ENCODE assay signal across 30 cellular contexts in genomic region chr6:102766946-102767345, GRCh38.
DNase-seq lines count a peak whose midpoint lies in the region; ATAC-seq and TF ChIP-seq lines count a peak whose summit lies in the region.
"Had no signal": no experiment of that assay in that cellular context is flagged by ENCODE, and none has a peak within 500 bp of the region (broad histone marks: within the 10 kb centered on the region; RNA-seq: fewer than 3 reads in every experiment).

No MANE protein-coding gene starts in this region.

- H3K9me3 Mint-ChIP-seq in osteocyte (ENCODE audit: unreplicated experiment) (peaks cover 18% of the 10 kb centered on the region), type B pancreatic cell (no peaks in the 10 kb centered on the region)

- no peak overlapping the region for H3K4me3 ChIP-seq in SK-N-MC
- no peak overlapping the region for H3K4me3 ChIP-seq in choroid plexus epithelial cell (ENCODE audit: low read depth, low read length)
- H3K4me3 ChIP-seq: ovary, right atrium auricular region, spleen, uterus had no signal

- H3K9ac ChIP-seq in SK-N-MC (ENCODE audit: insufficient read length), result no peak overlapping the region

- peak overlapping the region; percentile 43 for H3K27ac ChIP-seq in SK-N-MC
- H3K27ac ChIP-seq: C4-2B, ovary, right atrium auricular region, spleen, uterus had no signal

- intact Hi-C loops in Right ventricle myocardium superior (cut with DNase I), result no loop called here

- H3K4me3 Mint-ChIP-seq in osteocyte (ENCODE audit: unreplicated experiment), result no peak overlapping the region
- H3K4me3 Mint-ChIP-seq in type B pancreatic cell, result no peak overlapping the region
- H3K4me3 Mint-ChIP-seq: activated naive CD4-positive, alpha-beta T cell treated with anti-CD3 and anti-CD28 coated beads, Interleukin-2, amount 50 U/mL, for 24 hours; activated T-helper 17 cell treated with anti-CD3 and anti-CD28 coated beads, Interleukin-2, amount 50 U/mL, for 72 hours; natural killer cell treated with Interleukin-12 subunit alpha and Interleukin-12 subunit beta and Interleukin-15 and Interleukin-18, amount 100 ng/mL, for 72 hours; stimulated activated naive B cell treated with anti-CD40 and anti-IgM and Interleukin-4, amounts not matched to agents 10 μg/mL and 1 μg/mL and 100 μg/mL, for 72 hours had no signal

- DNase-seq in HT1080 (ENCODE audit: low read depth) (peak; percentile 54), SK-N-MC (ENCODE audit: low read depth, low spot score) (peak; percentile 76), choroid plexus epithelial cell (ENCODE audit: low read depth) (peak; percentile 58), osteocyte (ENCODE audit: extremely low spot score, unreplicated experiment) (no peak), type B pancreatic cell (ENCODE audit: extremely low spot score, unreplicated experiment) (no peak), OCI-M2 (lab: John Stamatoyannopoulos, UW; ENCODE audit: unreplicated experiment) (no peak), Right ventricle myocardium superior (no peak)
- DNase-seq: activated CD4-positive, alpha-beta T cell treated with anti-CD3 and anti-CD28 coated beads, Interleukin-2, amount 50 U/mL, for 48 hours; activated CD4-positive, CD25-positive, alpha-beta regulatory T cell; activated CD8-positive, alpha-beta memory T cell treated with anti-CD3 and anti-CD28 coated beads, Interleukin-2, amount 50 U/mL, for 4 hours; aorta; effector CD8-positive, alpha-beta T cell; KBM-7; kidney; MV-4-11; NCI-H187; NCI-H69; ovary; spleen; stimulated activated CD4-positive, alpha-beta T cell treated with anti-CD3 and anti-CD28 coated beads, Interleukin-4, amount 100 ng/mL, for 24 hours; stimulated activated naive B cell treated with anti-CD40 and anti-IgM and Interleukin-4, amounts not matched to agents 10 μg/mL and 1 μg/mL and 100 μg/mL, for 72 hours; SW 1271; uterus had no signal

- no peaks in the 10 kb centered on the region; the same call in 1 of the 2 replicates for H3K36me3 ChIP-seq in SK-N-MC (ENCODE audit: insufficient read depth, low read length)
- H3K36me3 ChIP-seq: ovary, right atrium auricular region, spleen, uterus had no signal

- ATAC-seq in Right ventricle myocardium superior (ENCODE audit: poor library complexity), result no peak
- ATAC-seq: activated T-helper 17 cell treated with anti-CD3 and anti-CD28 coated beads, Interleukin-2, amount 50 U/mL, for 72 hours; HCT116; natural killer cell treated with Interleukin-12 subunit alpha and Interleukin-12 subunit beta and Interleukin-15 and Interleukin-18, amount 100 ng/mL, for 72 hours; Right ventricle myocardium inferior; stimulated activated naive B cell treated with anti-CD40 and anti-IgM and Interleukin-4, amounts not matched to agents 10 μg/mL and 1 μg/mL and 100 μg/mL, for 72 hours had no signal

- H3K4me1 Mint-ChIP-seq in osteocyte (ENCODE audit: unreplicated experiment) (peaks cover 18% of the 10 kb centered on the region), type B pancreatic cell (ENCODE audit: unreplicated experiment) (peaks cover 16% of the 10 kb centered on the region)
- H3K4me1 Mint-ChIP-seq: activated naive CD4-positive, alpha-beta T cell treated with anti-CD3 and anti-CD28 coated beads, Interleukin-2, amount 50 U/mL, for 24 hours; activated T-helper 17 cell treated with anti-CD3 and anti-CD28 coated beads, Interleukin-2, amount 50 U/mL, for 72 hours; stimulated activated naive B cell treated with anti-CD40 and anti-IgM and Interleukin-4, amounts not matched to agents 10 μg/mL and 1 μg/mL and 100 μg/mL, for 72 hours had no signal

- peaks cover 14% of the 10 kb centered on the region; the same call in 1 of the 2 replicates for H3K9me3 ChIP-seq in SK-N-MC (ENCODE audit: low read depth, low read length)
- H3K9me3 ChIP-seq: ovary, uterus had no signal

- no peaks in the 10 kb centered on the region for H3K27me3 Mint-ChIP-seq in osteocyte (ENCODE audit: unreplicated experiment)
- H3K27me3 Mint-ChIP-seq in type B pancreatic cell, result no peaks in the 10 kb centered on the region
- H3K27me3 Mint-ChIP-seq: activated naive CD4-positive, alpha-beta T cell treated with anti-CD3 and anti-CD28 coated beads, Interleukin-2, amount 50 U/mL, for 24 hours; activated T-helper 17 cell treated with anti-CD3 and anti-CD28 coated beads, Interleukin-2, amount 50 U/mL, for 72 hours; natural killer cell treated with Interleukin-12 subunit alpha and Interleukin-12 subunit beta and Interleukin-15 and Interleukin-18, amount 100 ng/mL, for 72 hours; stimulated activated naive B cell treated with anti-CD40 and anti-IgM and Interleukin-4, amounts not matched to agents 10 μg/mL and 1 μg/mL and 100 μg/mL, for 72 hours had no signal

- peaks cover 9% of the 10 kb centered on the region for H3K36me3 Mint-ChIP-seq in osteocyte (ENCODE audit: unreplicated experiment)
- H3K36me3 Mint-ChIP-seq in type B pancreatic cell, result no peaks in the 10 kb centered on the region
- H3K36me3 Mint-ChIP-seq: activated naive CD4-positive, alpha-beta T cell treated with anti-CD3 and anti-CD28 coated beads, Interleukin-2, amount 50 U/mL, for 24 hours; natural killer cell treated with Interleukin-12 subunit alpha and Interleukin-12 subunit beta and Interleukin-15 and Interleukin-18, amount 100 ng/mL, for 72 hours; stimulated activated naive B cell treated with anti-CD40 and anti-IgM and Interleukin-4, amounts not matched to agents 10 μg/mL and 1 μg/mL and 100 μg/mL, for 72 hours had no signal

- H3K27ac Mint-ChIP-seq in osteocyte (ENCODE audit: unreplicated experiment), result peak overlapping the region; percentile 60
- no peak overlapping the region for H3K27ac Mint-ChIP-seq in type B pancreatic cell
- H3K27ac Mint-ChIP-seq: activated naive CD4-positive, alpha-beta T cell treated with anti-CD3 and anti-CD28 coated beads, Interleukin-2, amount 50 U/mL, for 24 hours; activated T-helper 17 cell treated with anti-CD3 and anti-CD28 coated beads, Interleukin-2, amount 50 U/mL, for 72 hours; natural killer cell treated with Interleukin-12 subunit alpha and Interleukin-12 subunit beta and Interleukin-15 and Interleukin-18, amount 100 ng/mL, for 72 hours; stimulated activated naive B cell treated with anti-CD40 and anti-IgM and Interleukin-4, amounts not matched to agents 10 μg/mL and 1 μg/mL and 100 μg/mL, for 72 hours had no signal

- TF ChIP-seq CTCF in choroid plexus epithelial cell (conservative IDR thresholded peaks at IDR 0.05; ENCODE audit: low read depth, low read length) (no peak), osteocyte (IDR thresholded peaks at IDR 0.05) (no peak), type B pancreatic cell (conservative IDR thresholded peaks at IDR 0.05) (no peak)

Comparison
In these comparisons a context has a peak if more than half of its experiments do, and no peak if none do; other contexts are left out.
1. DNase-seq: peak in HT1080 (single experiment), SK-N-MC (single experiment) and choroid plexus epithelial cell (single experiment); none in osteocyte (single experiment), type B pancreatic cell (single experiment), OCI-M2 (single experiment) and Right ventricle myocardium superior (single experiment).